Comparison of ENCODE assay signal across 14 cellular contexts in genomic region chr13:40758811-40759210, GRCh38.
"Had no signal": no experiment of that assay in that cellular context is flagged by ENCODE, and none has a peak within 500 bp of the region (broad histone marks: within the 10 kb centered on the region; RNA-seq: fewer than 3 reads in every experiment).

No MANE protein-coding gene starts in this region.

- FAIRE-seq: bronchial epithelial cell had no signal

- DNase-seq: activated B cell treated with CpG ODN at 0.5 μM for 24 hours; activated CD4-positive, alpha-beta T cell treated with anti-CD3 and anti-CD28 coated beads, Interleukin-2, amount 10 ng/mL, durations not matched to agents 7 days and 5 days; activated gamma-delta T cell; activated naive CD8-positive, alpha-beta T cell treated with anti-CD3 and anti-CD28 coated beads, Interleukin-2, amount 50 U/mL, for 24 hours; naive thymus-derived CD4-positive, alpha-beta T cell; stomach had no signal

- H3K4me3 ChIP-seq: ascending aorta, lung, right atrium auricular region, skin epidermis, stomach, thoracic aorta had no signal

- ATAC-seq: activated naive CD8-positive, alpha-beta T cell treated with anti-CD3 and anti-CD28 coated beads, Interleukin-2, amount 50 U/mL, for 24 hours; esophagus mucosa; naive thymus-derived CD4-positive, alpha-beta T cell had no signal

- H3K27ac ChIP-seq: ascending aorta, neutrophil, right atrium auricular region, skin epidermis, stomach, thoracic aorta had no signal

- H3K27me3 ChIP-seq: ascending aorta, neutrophil, right atrium auricular region, stomach had no signal

- H3K9me3 ChIP-seq: ascending aorta, neutrophil, right atrium auricular region, stomach, thoracic aorta had no signal
